ENCODE assay signal across 10 cellular contexts in the genomic region with DNA sequence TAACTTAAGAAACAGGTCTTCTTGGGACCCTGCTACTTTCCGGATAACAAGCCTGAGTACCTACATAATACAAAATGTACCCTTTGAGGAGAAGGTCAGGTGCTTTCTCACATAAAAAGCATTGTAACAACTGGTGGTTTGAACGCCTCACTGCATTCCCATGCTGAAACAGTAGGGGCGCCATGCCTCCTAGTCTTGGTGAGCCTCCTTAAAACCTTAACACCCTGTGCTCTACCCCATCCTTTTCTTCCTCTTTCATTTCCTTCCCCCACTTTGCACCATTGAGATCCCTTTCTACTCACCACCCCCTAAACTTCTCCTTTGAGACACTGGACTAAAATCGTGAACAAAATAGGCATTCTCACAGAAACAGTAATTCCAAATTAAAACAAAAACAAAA.
DNase-seq lines count a peak whose midpoint lies in the region; ATAC-seq and TF ChIP-seq lines count a peak whose summit lies in the region.
"Had no signal": no experiment of that assay in that cellular context is flagged by ENCODE, and none has a peak within 500 bp of the region (broad histone marks: within the 10 kb centered on the region; RNA-seq: fewer than 3 reads in every experiment).

No MANE protein-coding gene starts in this region.

- intact Hi-C loops in body of pancreas (cut with DNase I): no loop called here

- H4K20me1 ChIP-seq in Karpas-422 (ENCODE audit: insufficient read depth, low read depth, low read length) (no peaks in the 10 kb centered on the region), neural progenitor cell (ENCODE audit: low read depth) (no peaks in the 10 kb centered on the region)

- H3K4me2 ChIP-seq in Karpas-422 (ENCODE audit: low read depth, low read length, poor library complexity, severe bottlenecking) (no peak overlapping the region), neural progenitor cell (no peak overlapping the region)
- H3K4me2 ChIP-seq: A549 had no signal

- H3K9me3 Mint-ChIP-seq in neural progenitor cell: no peaks in the 10 kb centered on the region

- H3K79me2 ChIP-seq in Karpas-422 (ENCODE audit: low read length): no peaks in the 10 kb centered on the region
- H3K79me2 ChIP-seq in neural progenitor cell (ENCODE audit: low read depth): no peaks in the 10 kb centered on the region

- H3K4me1 ChIP-seq in Karpas-422 (ENCODE audit: low read length) (no peaks in the 10 kb centered on the region), body of pancreas (no peaks in the 10 kb centered on the region), neural progenitor cell (peaks cover 3% of the 10 kb centered on the region)
- H3K4me1 ChIP-seq: A549 had no signal

- H3K9me3 ChIP-seq in Karpas-422 (ENCODE audit: low read length) (no peaks in the 10 kb centered on the region), body of pancreas (no peaks in the 10 kb centered on the region), neural progenitor cell (ENCODE audit: low read depth) (no peaks in the 10 kb centered on the region)
- H3K9me3 ChIP-seq: A549 had no signal

- peak; percentile 1 for DNase-seq in NCI-H1436 (lab: John Stamatoyannopoulos, UW)
- DNase-seq in NCI-H1436 treated with DMSO at 0.1 percent for 48 hours (lab: John Stamatoyannopoulos, UW): no peak
- DNase-seq in Karpas-422: peak; percentile 46
- peak in 2 of 4 donors; percentile 7 to 11 for DNase-seq in body of pancreas
- DNase-seq in neural progenitor cell (ENCODE audit: low spot score): peak; percentile 48
- no peak for DNase-seq in NCI-H524 treated with DMSO at 0.1 percent for 48 hours (lab: John Stamatoyannopoulos, UW)
- no peak for DNase-seq in hepatic stellate cell (ENCODE audit: low spot score)
- DNase-seq: stimulated activated CD8-positive, alpha-beta memory T cell treated with anti-CD3 and anti-CD28 coated beads, Interleukin-4, amount 100 ng/mL, for 48 hours had no signal

- TF ChIP-seq CTCF in body of pancreas (IDR thresholded peaks at IDR 0.05) (peak in 4 of 7 experiments; percentile 6 to 30 (median 16)), neural progenitor cell (IDR thresholded peaks at IDR 0.05) (peak; percentile 75)

- no peak overlapping the region for H3K27ac Mint-ChIP-seq in neural progenitor cell

- no peaks in the 10 kb centered on the region for H3K36me3 ChIP-seq in Karpas-422 (ENCODE audit: insufficient read depth, low read length)
- H3K36me3 ChIP-seq in body of pancreas (replicated peaks in 1 of 2; ENCODE audit: insufficient read depth in 1 of 2, low read depth in 2 of 2): no peaks in the 10 kb centered on the region
- H3K36me3 ChIP-seq in neural progenitor cell: no peaks in the 10 kb centered on the region

- H3K4me3 ChIP-seq in Karpas-422 (ENCODE audit: low read length): no peak overlapping the region
- no peak overlapping the region for H3K4me3 ChIP-seq in body of pancreas
- no peak overlapping the region for H3K4me3 ChIP-seq in neural progenitor cell
- H3K4me3 ChIP-seq: A549 had no signal

- no peak overlapping the region for H2AFZ ChIP-seq in Karpas-422 (ENCODE audit: low read length)
- H2AFZ ChIP-seq in neural progenitor cell (replicated peaks): no peak overlapping the region

- no peak for ATAC-seq in body of pancreas
- no peak for ATAC-seq in HG03565 (IDR thresholded peaks at IDR 0.05; ENCODE audit: unreplicated experiment)
- ATAC-seq: A549 had no signal

- 39 to 48% methylated on average over 4 of the region's 4 CpGs for WGBS in body of pancreas, 2 donors

- TF ChIP-seq POLR2A in body of pancreas (IDR thresholded peaks at IDR 0.05): no peak

- H3K9me2 ChIP-seq in Karpas-422 (replicated peaks; ENCODE audit: insufficient read depth, low read length): no peaks in the 10 kb centered on the region

- no peaks in the 10 kb centered on the region for H3F3A ChIP-seq in neural progenitor cell (ENCODE audit: low read depth)

- peaks cover 10% of the 10 kb centered on the region for H3K4me1 Mint-ChIP-seq in neural progenitor cell

- H3K9ac ChIP-seq in Karpas-422 (ENCODE audit: low read length): no peak overlapping the region
- no peak overlapping the region for H3K9ac ChIP-seq in neural progenitor cell

- H3K4me3 Mint-ChIP-seq in neural progenitor cell: no peak overlapping the region

- H3K27ac ChIP-seq in Karpas-422 (ENCODE audit: low read length) (no peak overlapping the region), body of pancreas (no peak overlapping the region), neural progenitor cell (no peak overlapping the region)
- H3K27ac ChIP-seq: A549 had no signal

- H3K36me3 Mint-ChIP-seq in neural progenitor cell: no peaks in the 10 kb centered on the region

- no peaks in the 10 kb centered on the region for H3K27me3 ChIP-seq in Karpas-422 (ENCODE audit: low read length)
- H3K27me3 ChIP-seq in body of pancreas: no peaks in the 10 kb centered on the region
- no peaks in the 10 kb centered on the region for H3K27me3 ChIP-seq in neural progenitor cell

- no peaks in the 10 kb centered on the region for H3K27me3 Mint-ChIP-seq in neural progenitor cell (ENCODE audit: insufficient read depth, low read depth)

Comparison
In these comparisons a context has a peak if more than half of its experiments do, and no peak if none do; other contexts are left out.
1. DNase-seq: peak in NCI-H1436 (single experiment), Karpas-422 (single experiment) and neural progenitor cell (single experiment); none in NCI-H1436 treated with DMSO at 0.1 percent for 48 hours (single experiment), NCI-H524 treated with DMSO at 0.1 percent for 48 hours (single experiment) and hepatic stellate cell (single experiment).